23 cellular contexts compared by ENCODE assay signal in genomic region chr17:45238155-45238774, GRCh38. TPM values are rescaled to one million over a fixed set of nuclear protein-coding genes. Genes with fewer than 3 reads are reported as not detected.
DNase-seq lines count a peak whose midpoint lies in the region; ATAC-seq, FAIRE-seq and TF ChIP-seq lines count a peak whose summit lies in the region.
"Had no signal": no experiment of that assay in that cellular context is flagged by ENCODE, and none has a peak within 500 bp of the region (broad histone marks: within the 10 kb centered on the region; RNA-seq: fewer than 3 reads in every experiment).

No MANE protein-coding gene starts in this region.

- H3K36me3 ChIP-seq in IMR-90 (ENCODE audit: control insufficient read depth, insufficient read depth, low read length) (peaks cover 6% of the 10 kb centered on the region; the same call in 1 of the 2 replicates), bronchial epithelial cell (ENCODE audit: control insufficient read depth, insufficient read depth, low read length) (no peaks in the 10 kb centered on the region), neural progenitor cell (no peaks in the 10 kb centered on the region), testis (ENCODE audit: low read depth, missing control alignments) (no peaks in the 10 kb centered on the region)

- peak overlapping the region; percentile 10 for H2AFZ ChIP-seq in IMR-90 (replicated peaks; ENCODE audit: low read length, poor library complexity)
- H2AFZ ChIP-seq in neural progenitor cell (replicated peaks), result no peak overlapping the region

- H2AK5ac ChIP-seq in IMR-90 (ENCODE audit: low read depth, low read length), result no peak overlapping the region

- no peak overlapping the region for H3K18ac ChIP-seq in IMR-90 (ENCODE audit: low read depth, low read length)

- in situ Hi-C loops in IMR-90 (cut with MboI; ENCODE audit: low sequenced_read_pairs), result no loop called here

- H3K27ac ChIP-seq in IMR-90 (ENCODE audit: insufficient read depth, low read length) (no peak overlapping the region), neural progenitor cell (no peak overlapping the region), testis (no peak overlapping the region)

- H3K79me2 ChIP-seq in neural progenitor cell (ENCODE audit: low read depth), result no peaks in the 10 kb centered on the region

- 96% methylated on average over 4 of the region's 7 CpGs; no CpG with 5 or more reads in 1 of the 2 experiments for WGBS in IMR-90 (ENCODE audit: extremely low coverage in 2 of 2, insufficient read length in 1 of 2), 2 experiments
- WGBS in testis, 2 donors, result 96 to 97% methylated on average over 7 of the region's 7 CpGs

- no peak overlapping the region for H2BK5ac ChIP-seq in IMR-90 (ENCODE audit: low read depth, low read length, poor library complexity, severe bottlenecking)

- no peak for ATAC-seq in activated CD4-positive, alpha-beta T cell treated with anti-CD3 and anti-CD28 coated beads for 36 hours
- ATAC-seq in IMR-90 (ENCODE audit: low read depth) (no peak), GM18502 (IDR thresholded peaks at IDR 0.05; ENCODE audit: poor library complexity, unreplicated experiment) (no peak)
- ATAC-seq: activated CD4-positive, CD25-positive, alpha-beta regulatory T cell treated with anti-CD3 and anti-CD28 coated beads, Interleukin-2, amount 50 U/mL, for 24 hours; HCT116 had no signal

- CTCF ChIA-PET in activated CD4-positive, alpha-beta T cell treated with anti-CD3 and anti-CD28 coated beads for 36 hours (lab: Charles Lee), result interaction anchor here (0.5 to 12.8 kb wide), 4 partner anchors 19 to 138 kb away, joined by 3 to 334 read pairs (median 6); partner anchors contain the start of genes ACBD4 and FMNL1
- CTCF ChIA-PET in IMR-90 (lab: Yijun Ruan, JAX), result interaction anchor here (1.8 kb wide), 1 partner anchor 103 kb away, joined by 5 read pairs; the partner anchor contains the start of gene ACBD4

- H2BK120ac ChIP-seq in IMR-90 (ENCODE audit: low read depth, low read length), result no peak overlapping the region

- POLR2A ChIA-PET in activated CD4-positive, alpha-beta T cell treated with anti-CD3 and anti-CD28 coated beads for 36 hours (lab: Charles Lee), result no interaction called here
- POLR2A ChIA-PET in IMR-90 (lab: Charles Lee; ENCODE audit: unreplicated experiment), result no interaction called here

- peaks cover 82% of the 10 kb centered on the region for H3K36me3 Mint-ChIP-seq in activated CD4-positive, alpha-beta T cell treated with anti-CD3 and anti-CD28 coated beads for 36 hours (ENCODE audit: low read depth)
- H3K36me3 Mint-ChIP-seq in neural progenitor cell, result no peaks in the 10 kb centered on the region

- no peak overlapping the region for H2BK15ac ChIP-seq in IMR-90 (ENCODE audit: low read depth, low read length)

- H3K27me3 ChIP-seq in IMR-90 (ENCODE audit: control insufficient read depth, insufficient read depth, low read length) (peaks cover 4% of the 10 kb centered on the region; the same call in 1 of the 2 replicates), bronchial epithelial cell (ENCODE audit: control insufficient read depth, insufficient read depth, low read length) (no peaks in the 10 kb centered on the region), neural progenitor cell (peaks cover 27% of the 10 kb centered on the region), testis (no peaks in the 10 kb centered on the region)

- peak overlapping the region; percentile 76 for H3K27ac Mint-ChIP-seq in activated CD4-positive, alpha-beta T cell treated with anti-CD3 and anti-CD28 coated beads for 36 hours
- H3K27ac Mint-ChIP-seq in neural progenitor cell, result peak overlapping the region; percentile 7

- TF ChIP-seq CTCF in IMR-90 (conservative IDR thresholded peaks at IDR 0.05; ENCODE audit: low read depth, low read length) (no peak), bronchial epithelial cell (IDR thresholded peaks at IDR 0.05; ENCODE audit: insufficient read depth, low read length, severe bottlenecking) (no peak), neural progenitor cell (IDR thresholded peaks at IDR 0.05) (no peak), testis (IDR thresholded peaks at IDR 0.05) (no peak)

- H3K4me3 Mint-ChIP-seq in activated CD4-positive, alpha-beta T cell treated with anti-CD3 and anti-CD28 coated beads for 36 hours, result no peak overlapping the region
- peak overlapping the region; percentile 59 for H3K4me3 Mint-ChIP-seq in neural progenitor cell

- no peak overlapping the region for H3K4ac ChIP-seq in IMR-90 (ENCODE audit: low read depth, low read length)

- intact Hi-C loops in activated CD4-positive, alpha-beta T cell treated with anti-CD3 and anti-CD28 coated beads for 36 hours (cut with DNase I, micrococcal nuclease), result loop anchor here in 1 of 2 experiments (5.0 kb wide), 1 partner anchor 36 kb away; no protein-coding TSS in a partner anchor
- intact Hi-C loops in IMR-90 (cut with micrococcal nuclease), result no loop called here
- intact Hi-C loops in testis (cut with DNase I; ENCODE audit: low total_unique reads), result loop anchor here (10.0 kb wide), 1 partner anchor 147 kb away; no protein-coding TSS in a partner anchor

- no peak overlapping the region for H2AK9ac ChIP-seq in IMR-90 (replicated peaks; ENCODE audit: low read depth, low read length, poor library complexity)

- no peak overlapping the region for H3K23ac ChIP-seq in IMR-90 (ENCODE audit: low read depth, low read length)

- H4K5ac ChIP-seq in IMR-90 (ENCODE audit: low read depth, low read length), result no peak overlapping the region

- DNase-seq in activated CD4-positive, alpha-beta T cell treated with anti-CD3 and anti-CD28 coated beads for 36 hours, result no peak
- no peak for DNase-seq in activated CD4-positive, alpha-beta T cell treated with anti-CD3 and anti-CD28 coated beads for 4 hours
- DNase-seq in IMR-90, result no peak
- no peak for DNase-seq in bronchial epithelial cell (ENCODE audit: low read depth)
- no peak for DNase-seq in neural progenitor cell (ENCODE audit: low spot score)
- DNase-seq in GM19239 (ENCODE audit: insufficient read length, low spot score), result no peak
- no peak for DNase-seq in testis
- DNase-seq: cerebellar nuclear complex; GDM1; Karpas-422; mammary epithelial cell; NCI-H2171; OCI-M1; SHP77 treated with DMSO at 0.1 percent for 48 hours; small intestine; stimulated activated CD8-positive, alpha-beta memory T cell treated with anti-CD3 and anti-CD28 coated beads, Interleukin-4, amount 100 ng/mL, for 48 hours had no signal

- no peak for TF ChIP-seq RAD21 in IMR-90 (IDR thresholded peaks at IDR 0.05; ENCODE audit: low read length)

- H3K4me2 ChIP-seq in IMR-90 (ENCODE audit: low read depth, low read length) (no peak overlapping the region), neural progenitor cell (no peak overlapping the region)

- H3K4me1 ChIP-seq in IMR-90 (ENCODE audit: control insufficient read depth, insufficient read depth, low read length) (peaks cover 4% of the 10 kb centered on the region; the same call in 1 of the 2 replicates), neural progenitor cell (peaks cover 9% of the 10 kb centered on the region), testis (peaks cover 8% of the 10 kb centered on the region)

- H3K79me1 ChIP-seq in IMR-90 (ENCODE audit: low read depth in 1 of 2, low read length in 2 of 2), result no peaks in the 10 kb centered on the region

- no peak overlapping the region for H3K9ac ChIP-seq in IMR-90 (ENCODE audit: low read depth, low read length)
- no peak overlapping the region for H3K9ac ChIP-seq in neural progenitor cell

- no peak overlapping the region for H3K14ac ChIP-seq in IMR-90 (replicated peaks; ENCODE audit: low read depth, low read length)

- no peak overlapping the region for H4K91ac ChIP-seq in IMR-90 (ENCODE audit: insufficient read depth, low read depth, low read length)

- H2BK20ac ChIP-seq in IMR-90 (ENCODE audit: low read depth, low read length), result no peak overlapping the region

- no peak overlapping the region for H4K8ac ChIP-seq in IMR-90 (ENCODE audit: low read depth in 2 of 2, low read length in 2 of 2)

- TF ChIP-seq POLR2A in IMR-90 (IDR thresholded peaks at IDR 0.05; ENCODE audit: low read depth, low read length) (no peak), testis (IDR thresholded peaks at IDR 0.05) (no peak)

- no peak overlapping the region for H3K56ac ChIP-seq in IMR-90 (ENCODE audit: extremely low read depth, insufficient read depth, low read length)

- H3K9me3 ChIP-seq in IMR-90 (ENCODE audit: control insufficient read depth, insufficient read depth, low read length) (no peaks in the 10 kb centered on the region), neural progenitor cell (ENCODE audit: low read depth) (no peaks in the 10 kb centered on the region), testis (no peaks in the 10 kb centered on the region)

- H4K20me1 ChIP-seq in IMR-90 (ENCODE audit: insufficient read depth, low read length) (no peaks in the 10 kb centered on the region), neural progenitor cell (ENCODE audit: low read depth) (no peaks in the 10 kb centered on the region)

- H3K4me3 ChIP-seq in IMR-90 (ENCODE audit: insufficient read depth, low read depth, low read length), result no peak overlapping the region
- no peak overlapping the region for H3K4me3 ChIP-seq in bronchial epithelial cell (ENCODE audit: low read depth, low read length)
- H3K4me3 ChIP-seq in neural progenitor cell, result no peak overlapping the region
- no peak overlapping the region for H3K4me3 ChIP-seq in testis

- H3K9me3 Mint-ChIP-seq in activated CD4-positive, alpha-beta T cell treated with anti-CD3 and anti-CD28 coated beads for 36 hours (ENCODE audit: low read depth), result no peaks in the 10 kb centered on the region
- H3K9me3 Mint-ChIP-seq in neural progenitor cell, result no peaks in the 10 kb centered on the region

- dilution Hi-C loops in IMR-90 (cut with HindIII; ENCODE audit: low sequenced_read_pairs, unreplicated experiment), result no loop called here

- FAIRE-seq in bronchial epithelial cell (lab: Jason Lieb, UNC), result peak; percentile 23
- FAIRE-seq in GM19239 (lab: Jason Lieb, UNC), result no peak
- FAIRE-seq: keratinocyte, small intestine had no signal

- 0 out of 2 replicates have a peak, but pooled peaks cover 2% of the 10 kb centered on the region for H3K9me1 ChIP-seq in IMR-90 (ENCODE audit: insufficient read depth, low read length)

- H3F3A ChIP-seq in neural progenitor cell (ENCODE audit: low read depth), result peaks cover 33% of the 10 kb centered on the region

- no TSS peak for BruUV-seq in IMR-90 (replicated peaks; lab: Mats Ljungman, UMichigan)

- H3K4me1 Mint-ChIP-seq in activated CD4-positive, alpha-beta T cell treated with anti-CD3 and anti-CD28 coated beads for 36 hours, result peaks cover 37% of the 10 kb centered on the region
- peaks cover 12% of the 10 kb centered on the region for H3K4me1 Mint-ChIP-seq in neural progenitor cell

- H3K27me3 Mint-ChIP-seq in activated CD4-positive, alpha-beta T cell treated with anti-CD3 and anti-CD28 coated beads for 36 hours, result no peaks in the 10 kb centered on the region
- H3K27me3 Mint-ChIP-seq in neural progenitor cell (ENCODE audit: insufficient read depth, low read depth), result peaks cover 35% of the 10 kb centered on the region

RNA-seq across cellular contexts. Expression of gene FMNL1, which starts 16.6 kb away (rescaled TPM):
- total RNA-seq in activated CD4-positive, alpha-beta T cell treated with anti-CD3 and anti-CD28 coated beads for 36 hours, result 100 to 1,000 TPM; 268 to 295 TPM
- 0.36 and 0.56 TPM in 2 replicates for total RNA-seq in IMR-90 (2012; rRNA removed)
- polyA plus RNA-seq in IMR-90 (2012; rRNA removed), result 1.4 and 2.3 TPM in 2 replicates
- polyA plus RNA-seq in IMR-90 (2012; cell fraction: cytosol; rRNA removed), result 4.2 and 5.3 TPM in 2 replicates
- polyA plus RNA-seq in IMR-90 (2012; cell fraction: nucleus; rRNA removed; ENCODE audit: low replicate concordance), result 10.8 and 12.1 TPM in 2 replicates
- 0.53 and 2.0 TPM in 2 replicates for total RNA-seq in bronchial epithelial cell
- total RNA-seq in neural progenitor cell (ENCODE audit: low replicate concordance), result 2.0 and 2.4 TPM in 2 replicates
- 10 to 100 TPM; 11.1 to 15.8 TPM for total RNA-seq in testis
- 13.9 TPM for polyA plus RNA-seq in testis (ENCODE audit: insufficient read depth, low read depth, low replicate concordance)

RNA-seq across cellular contexts. Expression of gene SPATA32, which starts 23.6 kb away (rescaled TPM):
- under 1 TPM; 0.21 to 0.25 TPM for total RNA-seq in activated CD4-positive, alpha-beta T cell treated with anti-CD3 and anti-CD28 coated beads for 36 hours
- total RNA-seq in IMR-90 (2012; rRNA removed) (under 0.01 and 0.18 TPM in 2 replicates), bronchial epithelial cell (under 0.01 TPM in 1 of 2 replicates, not detected in the other), neural progenitor cell (ENCODE audit: low replicate concordance) (not detected in 2 replicates), testis (10 to 100 TPM; 15.5 to 47.4 TPM)
- polyA plus RNA-seq in IMR-90 (2012; rRNA removed) (not detected in 2 replicates), testis (ENCODE audit: insufficient read depth, low read depth, low replicate concordance) (72.0 TPM)
- polyA plus RNA-seq in IMR-90 (2012; cell fraction: cytosol; rRNA removed), result not detected in 2 replicates
- polyA plus RNA-seq in IMR-90 (2012; cell fraction: nucleus; rRNA removed; ENCODE audit: low replicate concordance), result 0.09 TPM in 1 of 2 replicates, not detected in the other
- total RNA-seq: A172, pulmonary artery endothelial cell had no signal
- polyA plus RNA-seq: BJ, keratinocyte, mammary epithelial cell had no signal

Comparison
In these comparisons a context has a peak if more than half of its experiments do, and no peak if none do; other contexts are left out.
1. RNA of gene FMNL1, which starts 16.6 kb away (total RNA-seq): 268 to 295 TPM in activated CD4-positive, alpha-beta T cell treated with anti-CD3 and anti-CD28 coated beads for 36 hours; 11.1 to 15.8 TPM in testis, 2.0 to 2.4 TPM in neural progenitor cell, 0.53 to 2.0 TPM in bronchial epithelial cell and 0.36 to 0.56 TPM in IMR-90; every median in the first group is over 10 times any median in the second.
2. RNA of gene SPATA32, which starts 23.6 kb away (total RNA-seq): 15.5 to 47.4 TPM in testis; 0.21 to 0.25 TPM in activated CD4-positive, alpha-beta T cell treated with anti-CD3 and anti-CD28 coated beads for 36 hours, under 0.01 to 0.18 TPM in IMR-90, under 0.01 TPM in bronchial epithelial cell and not detected in neural progenitor cell; every median in the first group is over 10 times any median in the second.